Comparison of ENCODE assay signal across 17 cellular contexts in genomic region chr1:43065191-43065590, GRCh38.
DNase-seq lines count a peak whose midpoint lies in the region; ATAC-seq, FAIRE-seq and TF ChIP-seq lines count a peak whose summit lies in the region.
"Had no signal": no experiment of that assay in that cellular context is flagged by ENCODE, and none has a peak within 500 bp of the region (broad histone marks: within the 10 kb centered on the region; RNA-seq: fewer than 3 reads in every experiment).

No MANE protein-coding gene starts in this region.

- H3K4me3 Mint-ChIP-seq in stimulated activated effector memory CD8-positive, alpha-beta T cell treated with anti-CD3 and anti-CD28 coated beads, Interleukin-12 subunit alpha, Interleukin-12 subunit beta, amount 100 ng/mL, for 72 hours = no peak overlapping the region
- H3K4me3 Mint-ChIP-seq: B cell; CD4-positive, alpha-beta T cell; GM23338; IgD-negative memory B cell had no signal

- H3K18ac ChIP-seq in mesendoderm (ENCODE audit: low read length) = no peak overlapping the region

- H3K4me1 Mint-ChIP-seq in stimulated activated effector memory CD8-positive, alpha-beta T cell treated with anti-CD3 and anti-CD28 coated beads, Interleukin-12 subunit alpha, Interleukin-12 subunit beta, amount 100 ng/mL, for 72 hours = peaks cover 8% of the 10 kb centered on the region

- H3K4ac ChIP-seq in mesendoderm (ENCODE audit: low read depth, low read length) = peak overlapping the region; percentile 1

- no CpG with 5 or more reads among the region's 5 CpGs for WGBS in mesendoderm (ENCODE audit: extremely low coverage, insufficient coverage, low lambda C conversion rate)
- 56 to 100% methylated on average over 1 to 5 of the region's 5 CpGs for WGBS in body of pancreas, 2 donors

- no peak for FAIRE-seq in urothelium cell line (lab: Jason Lieb, UNC)
- FAIRE-seq: G401.6 had no signal

- H3K27ac ChIP-seq in mesendoderm (ENCODE audit: low read depth, low read length) (no peak overlapping the region), body of pancreas (no peak overlapping the region)

- DNase-seq in NCI-H446 (lab: John Stamatoyannopoulos, UW) (peak; percentile 48 to 75), cerebellum (ENCODE audit: low spot score) (peak; percentile 55), mesendoderm (no peak), Ammon's horn (ENCODE audit: low spot score) (no peak), urothelium cell line (ENCODE audit: low spot score) (no peak), body of pancreas (no peak)
- DNase-seq in stimulated activated effector memory CD8-positive, alpha-beta T cell treated with anti-CD3 and anti-CD28 coated beads, Interleukin-12 subunit alpha, Interleukin-12 subunit beta, amount 100 ng/mL, for 72 hours (ENCODE audit: low spot score in 2 of 2) = no peak
- DNase-seq: Calu3; CD4-positive, alpha-beta T cell; NCI-H1092; NCI-H1694 treated with DMSO at 0.1 percent for 48 hours; NCI-H345; PC-3 had no signal

- H3K27me3 ChIP-seq in mesendoderm (ENCODE audit: insufficient read depth, low read length, poor library complexity) (no peaks in the 10 kb centered on the region), body of pancreas (no peaks in the 10 kb centered on the region)

- no peak for TF ChIP-seq POLR2A in body of pancreas (IDR thresholded peaks at IDR 0.05)

- no peak overlapping the region for H2BK120ac ChIP-seq in mesendoderm (ENCODE audit: low read depth, low read length)

- no peak for TF ChIP-seq CTCF in body of pancreas (IDR thresholded peaks at IDR 0.05)

- no peak overlapping the region for H2BK15ac ChIP-seq in mesendoderm (replicated peaks; ENCODE audit: low read depth)

- peak; percentile 33 for ATAC-seq in stimulated activated effector memory CD8-positive, alpha-beta T cell treated with anti-CD3 and anti-CD28 coated beads, Interleukin-12 subunit alpha, Interleukin-12 subunit beta, amount 100 ng/mL, for 72 hours
- ATAC-seq in body of pancreas = no peak
- ATAC-seq: GM23338, PC-3 had no signal

- H3K9ac ChIP-seq in mesendoderm (ENCODE audit: low read length) = no peak overlapping the region

- H3K79me1 ChIP-seq in mesendoderm (ENCODE audit: low read length) = no peaks in the 10 kb centered on the region

- no peak overlapping the region for H2BK5ac ChIP-seq in mesendoderm (ENCODE audit: low read length)

- H3K4me1 ChIP-seq in mesendoderm (ENCODE audit: control insufficient read depth, low read depth, low read length) = peaks cover 8% of the 10 kb centered on the region
- H3K4me1 ChIP-seq in body of pancreas = peaks cover 18% of the 10 kb centered on the region

- no peaks in the 10 kb centered on the region for H3K79me2 ChIP-seq in mesendoderm (ENCODE audit: control insufficient read depth, insufficient read depth, low read length)

- peak overlapping the region; percentile 86 for H2AK5ac ChIP-seq in mesendoderm (ENCODE audit: low read length)

- no peaks in the 10 kb centered on the region for H3K9me3 Mint-ChIP-seq in stimulated activated effector memory CD8-positive, alpha-beta T cell treated with anti-CD3 and anti-CD28 coated beads, Interleukin-12 subunit alpha, Interleukin-12 subunit beta, amount 100 ng/mL, for 72 hours
- H3K9me3 Mint-ChIP-seq: CD4-positive, alpha-beta T cell; GM23338; IgD-negative memory B cell had no signal

- H3K36me3 ChIP-seq in mesendoderm (ENCODE audit: control insufficient read depth, insufficient read depth, low read length) (no peaks in the 10 kb centered on the region), body of pancreas (replicated peaks in 1 of 2; ENCODE audit: insufficient read depth in 1 of 2, low read depth in 2 of 2) (no peaks in the 10 kb centered on the region)

- no peak overlapping the region for H3K23ac ChIP-seq in mesendoderm (ENCODE audit: low read length)

- H3K36me3 Mint-ChIP-seq in stimulated activated effector memory CD8-positive, alpha-beta T cell treated with anti-CD3 and anti-CD28 coated beads, Interleukin-12 subunit alpha, Interleukin-12 subunit beta, amount 100 ng/mL, for 72 hours = no peaks in the 10 kb centered on the region
- H3K36me3 Mint-ChIP-seq: IgD-negative memory B cell had no signal

- H3K4me3 ChIP-seq in mesendoderm (ENCODE audit: low read length) = no peak overlapping the region
- H3K4me3 ChIP-seq in body of pancreas = no peak overlapping the region
- H3K4me3 ChIP-seq: GM23338 had no signal

- H3K4me2 ChIP-seq in mesendoderm (ENCODE audit: low read length) = no peak overlapping the region
- H3K4me2 ChIP-seq: GM23338 had no signal

- intact Hi-C loops in body of pancreas (cut with DNase I) = no loop called here

- H3K9me3 ChIP-seq in body of pancreas = no peaks in the 10 kb centered on the region

- no peak overlapping the region for H3K56ac ChIP-seq in mesendoderm (ENCODE audit: low read length)

- H4K5ac ChIP-seq in mesendoderm (ENCODE audit: low read length) = no peak overlapping the region

- H3K27ac Mint-ChIP-seq in stimulated activated effector memory CD8-positive, alpha-beta T cell treated with anti-CD3 and anti-CD28 coated beads, Interleukin-12 subunit alpha, Interleukin-12 subunit beta, amount 100 ng/mL, for 72 hours = peak overlapping the region; percentile 52
- H3K27ac Mint-ChIP-seq: CD4-positive, alpha-beta T cell; GM23338; IgD-negative memory B cell had no signal

- H4K8ac ChIP-seq in mesendoderm (ENCODE audit: low read depth, low read length) = no peak overlapping the region

Comparison
In these comparisons a context has a peak if more than half of its experiments do, and no peak if none do; other contexts are left out.
1. DNase-seq: peak in NCI-H446 (2 of 2) and cerebellum (single experiment); none in mesendoderm (single experiment), stimulated activated effector memory CD8-positive, alpha-beta T cell treated with anti-CD3 and anti-CD28 coated beads, Interleukin-12 subunit alpha, Interleukin-12 subunit beta, amount 100 ng/mL, for 72 hours (0 of 2), Ammon's horn (single experiment), urothelium cell line (single experiment) and body of pancreas (0 of 4).